8 cellular contexts compared by ENCODE assay signal in the genomic region with DNA sequence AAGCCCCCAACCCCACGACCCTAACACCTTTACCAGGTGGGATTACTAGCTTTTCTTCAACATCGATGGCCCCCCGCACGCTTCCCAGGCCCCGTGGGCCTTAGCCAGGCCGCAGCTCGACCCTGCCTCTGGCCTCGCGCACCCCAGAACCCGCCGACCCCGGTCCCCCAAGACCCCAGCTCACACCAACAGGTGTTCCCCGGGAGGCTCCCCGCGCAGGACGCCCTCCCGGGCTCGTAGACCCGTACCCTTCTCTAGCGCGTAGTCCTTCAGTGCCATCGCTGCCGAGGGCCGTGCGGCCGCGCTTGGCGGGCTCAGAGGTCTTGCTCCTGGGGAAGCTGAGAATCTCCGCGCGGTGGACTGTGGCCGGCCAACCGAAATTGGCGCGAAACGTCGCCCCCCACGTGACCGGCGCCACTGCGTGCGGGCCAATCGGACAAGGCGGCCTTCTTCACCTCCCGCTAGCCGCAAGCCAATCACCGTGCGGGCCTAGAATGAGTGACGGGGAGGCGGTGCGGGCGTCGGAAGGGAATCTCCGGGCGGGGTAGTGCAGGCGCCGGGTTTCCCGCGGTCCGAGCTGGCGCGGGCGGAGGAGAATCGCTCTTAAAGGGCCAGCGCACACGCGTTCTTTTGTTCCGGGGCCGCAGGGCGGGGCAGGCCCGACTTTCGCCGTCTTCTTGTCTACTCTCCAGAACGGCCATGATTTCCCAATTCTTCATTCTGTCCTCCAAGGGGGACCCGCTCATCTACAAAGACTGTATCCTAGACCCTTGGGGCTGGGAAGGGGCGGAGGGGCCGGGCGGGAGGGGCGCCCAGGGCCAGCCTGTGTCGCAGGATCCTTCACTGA. TPM values are rescaled to one million over a fixed set of nuclear protein-coding genes. Genes with fewer than 3 reads are reported as not detected.
DNase-seq lines count a peak whose midpoint lies in the region; ATAC-seq and TF ChIP-seq lines count a peak whose summit lies in the region.

AP4M1 (plus strand) TSS at position 628 of the 847 bp plus-strand sequence; CDS start at position 700, 72 bp downstream.
MCM7 (minus strand) TSS at position 382 of the 847 bp plus-strand sequence; CDS start at position 279, 103 bp downstream.

- H3K27me3 ChIP-seq in gastroesophageal sphincter (no peaks in the 10 kb centered on the region), suprapubic skin (no peaks in the 10 kb centered on the region)

- H3K36me3 Mint-ChIP-seq in HFFc6 (ENCODE audit: low read depth) = peaks cover 47% of the 10 kb centered on the region
- H3K36me3 Mint-ChIP-seq in activated naive CD4-positive, alpha-beta T cell treated with anti-CD3 and anti-CD28 coated beads, Interleukin-2, amount 10 ng/mL, durations not matched to agents 7 days and 5 days = peaks cover 56% of the 10 kb centered on the region

- WGBS in gastroesophageal sphincter (ENCODE audit: low coverage in 1 of 2), 2 donors = 0% methylated on average over 3 of the region's 80 CpGs; no CpG with 5 or more reads in 1 of the 2 donors
- under 1% methylated on average over 39 of the region's 80 CpGs for WGBS in suprapubic skin

- peak; percentile 90 for TF ChIP-seq POLR2A in NB4 (IDR thresholded peaks at IDR 0.05; ENCODE audit: extremely low read depth, insufficient read length)
- TF ChIP-seq POLR2A in gastroesophageal sphincter (IDR thresholded peaks at IDR 0.05) = no peak
- TF ChIP-seq POLR2A in suprapubic skin (IDR thresholded peaks at IDR 0.05) = no peak

- peaks cover 45% of the 10 kb centered on the region for H3K4me1 Mint-ChIP-seq in HFFc6 (ENCODE audit: low read depth)
- H3K4me1 Mint-ChIP-seq in activated naive CD4-positive, alpha-beta T cell treated with anti-CD3 and anti-CD28 coated beads, Interleukin-2, amount 10 ng/mL, durations not matched to agents 7 days and 5 days = peaks cover 46% of the 10 kb centered on the region

- H3K9ac ChIP-seq in SK-N-MC (ENCODE audit: insufficient read length) = peak within 1 kb of the TSS; percentile 100

- H3K9me3 Mint-ChIP-seq in HFFc6 = no peaks in the 10 kb centered on the region
- no peaks in the 10 kb centered on the region for H3K9me3 Mint-ChIP-seq in activated naive CD4-positive, alpha-beta T cell treated with anti-CD3 and anti-CD28 coated beads, Interleukin-2, amount 10 ng/mL, durations not matched to agents 7 days and 5 days

- H3K4me3 Mint-ChIP-seq in HFFc6 = peak within 1 kb of the TSS; percentile 90
- H3K4me3 Mint-ChIP-seq in activated naive CD4-positive, alpha-beta T cell treated with anti-CD3 and anti-CD28 coated beads, Interleukin-2, amount 10 ng/mL, durations not matched to agents 7 days and 5 days = peak within 1 kb of the TSS; percentile 81

- peak within 1 kb of the TSS; percentile 91 for H3K27ac Mint-ChIP-seq in HFFc6
- H3K27ac Mint-ChIP-seq in activated naive CD4-positive, alpha-beta T cell treated with anti-CD3 and anti-CD28 coated beads, Interleukin-2, amount 10 ng/mL, durations not matched to agents 7 days and 5 days = peak within 1 kb of the TSS; percentile 93

- H3K4me1 ChIP-seq in gastroesophageal sphincter (peaks cover 0 to 41% (median 13%) of the 10 kb centered on the region in 3 donors), suprapubic skin (peaks cover 24% of the 10 kb centered on the region)

- TF ChIP-seq CTCF in HFFc6 (IDR thresholded peaks at IDR 0.05) (0 out of 2 replicates have a peak, but pooled peaks have one; percentile 3), NB4 (IDR thresholded peaks at IDR 0.05; ENCODE audit: low read depth, low read length) (no peak), gastroesophageal sphincter (IDR thresholded peaks at IDR 0.05) (no peak), suprapubic skin (IDR thresholded peaks at IDR 0.05) (no peak)

- CTCF ChIA-PET in activated naive CD4-positive, alpha-beta T cell treated with anti-CD3 and anti-CD28 coated beads, Interleukin-2, amount 10 ng/mL, durations not matched to agents 7 days and 5 days (lab: Charles Lee) = interaction anchor here (0.6 to 2.2 kb wide), 6 partner anchors 12 to 32 kb away, joined by 3 to 7 read pairs (median 3); no protein-coding TSS in a partner anchor

- H3K36me3 ChIP-seq in SK-N-MC (ENCODE audit: insufficient read depth, low read length) (peaks cover 51% of the 10 kb centered on the region), gastroesophageal sphincter (peaks cover 0 to 71% of the 10 kb centered on the region in 2 donors), suprapubic skin (peaks cover 60% of the 10 kb centered on the region)

- H3K9me3 ChIP-seq in SK-N-MC (ENCODE audit: low read depth, low read length) (no peaks in the 10 kb centered on the region), gastroesophageal sphincter (no peaks in the 10 kb centered on the region), suprapubic skin (no peaks in the 10 kb centered on the region)

- H3K27ac ChIP-seq in SK-N-MC (peak within 1 kb of the TSS; percentile 98), gastroesophageal sphincter (peak within 1 kb of the TSS; percentile 85 to 98 (median 90)), suprapubic skin (peak within 1 kb of the TSS; percentile 92)

- peaks cover 2% of the 10 kb centered on the region for H3K27me3 Mint-ChIP-seq in HFFc6 (ENCODE audit: insufficient read depth)
- H3K27me3 Mint-ChIP-seq in activated naive CD4-positive, alpha-beta T cell treated with anti-CD3 and anti-CD28 coated beads, Interleukin-2, amount 10 ng/mL, durations not matched to agents 7 days and 5 days = peaks cover 6% of the 10 kb centered on the region

- TF ChIP-seq EP300 in gastroesophageal sphincter (IDR thresholded peaks at IDR 0.05) (no peak), suprapubic skin (IDR thresholded peaks at IDR 0.05) (no peak)

- peak; percentile 89 for DNase-seq in GM04503 (ENCODE audit: low read depth)
- DNase-seq in HFFc6 = peak; percentile 99
- peak; percentile 100 for DNase-seq in NB4 (ENCODE audit: low read depth)
- DNase-seq in SK-N-MC (ENCODE audit: low read depth, low spot score) = peak; percentile 77
- DNase-seq in activated naive CD4-positive, alpha-beta T cell treated with anti-CD3 and anti-CD28 coated beads, Interleukin-2, amount 10 ng/mL, durations not matched to agents 7 days and 5 days = peak; percentile 98
- peak; percentile 88 to 100 (median 98) for DNase-seq in nucleus accumbens (lab: John Stamatoyannopoulos, UW)
- peak; percentile 100 for DNase-seq in suprapubic skin (ENCODE audit: low spot score in 2 of 2)

- H3K4me3 ChIP-seq in NB4 (ENCODE audit: low read depth, low read length) = peak within 1 kb of the TSS; percentile 99
- peak within 1 kb of the TSS; percentile 99 for H3K4me3 ChIP-seq in SK-N-MC
- peak within 1 kb of the TSS; percentile 64 to 71 for H3K4me3 ChIP-seq in gastroesophageal sphincter
- peak within 1 kb of the TSS; percentile 81 for H3K4me3 ChIP-seq in suprapubic skin

- ATAC-seq in gastroesophageal sphincter = peak; percentile 94

RNA-seq across cellular contexts. Expression of gene AP4M1, which starts in this region (rescaled TPM):
- total RNA-seq in HFFc6 (2021; fragmentation: NEBNext Ultra II Directional; extraction: Animal tissue kit (Norgen Biotek cat#: 25700)) = 10 to 100 TPM; 20.2 to 24.5 (median 21.9) TPM
- total RNA-seq in gastroesophageal sphincter (10 to 100 TPM; 21.8 to 29.3 (median 24.7) TPM), suprapubic skin (10 to 100 TPM; 16.7 to 33.2 (median 31.8) TPM)

RNA-seq across cellular contexts. Expression of gene MCM7, which starts in this region (rescaled TPM):
- total RNA-seq in HFFc6 (2021; fragmentation: NEBNext Ultra II Directional; extraction: Animal tissue kit (Norgen Biotek cat#: 25700)) = 100 to 1,000 TPM in 5 of 6 experiments, 10 to 100 TPM in 1; 70.9 to 139 (median 124) TPM
- total RNA-seq in gastroesophageal sphincter = 10 to 100 TPM; 30.7 to 52.0 (median 45.1) TPM
- total RNA-seq in suprapubic skin = 10 to 100 TPM; 43.8 to 97.0 (median 51.8) TPM

Comparison
In these comparisons a context has a peak if more than half of its experiments do, and no peak if none do; other contexts are left out.
1. Peak in every context shown above with its lines: DNase-seq, ATAC-seq, H3K4me3 ChIP-seq and H3K27ac ChIP-seq.